ENCODE assay signal across 8 cellular contexts in genomic region chr13:36820222-36820621, GRCh38. TPM values are rescaled to one million over a fixed set of nuclear protein-coding genes. Genes with fewer than 3 reads are reported as not detected.
A peak's percentile ranks its signal among the peaks of the same experiment; 100 is the strongest.
DNase-seq lines count a peak whose midpoint lies in the region; ATAC-seq and TF ChIP-seq lines count a peak whose summit lies in the region.

No MANE protein-coding gene starts in this region.

- no peak for TF ChIP-seq EP300 in neural cell (conservative IDR thresholded peaks at IDR 0.05; ENCODE audit: poor library complexity, severe bottlenecking)

- H3F3A ChIP-seq in neural cell (ENCODE audit: insufficient read depth, low read length, poor library complexity, severe bottlenecking) = no peaks in the 10 kb centered on the region

- CTCF ChIA-PET in MCF 10A (lab: Yijun Ruan, JAX) = no interaction called here

- no peaks in the 10 kb centered on the region for H3K36me3 ChIP-seq in ES-I3 (ENCODE audit: insufficient read depth, low read length)
- peaks cover 2% of the 10 kb centered on the region; the same call in 1 of the 2 replicates for H3K36me3 ChIP-seq in HUES48 (ENCODE audit: control insufficient read depth, insufficient read depth, low read length)
- peaks cover 7% of the 10 kb centered on the region for H3K36me3 ChIP-seq in neural cell (ENCODE audit: insufficient read depth, low read length)

- H3K4me3 Mint-ChIP-seq in MCF 10A (ENCODE audit: unreplicated experiment) = peak overlapping the region; percentile 94

- no TSS peak for BruUV-seq in MCF 10A (replicated peaks; lab: Mats Ljungman, UMichigan)

- POLR2A ChIA-PET in MCF 10A (lab: Yijun Ruan, JAX) = no interaction called here

- H3K9me3 ChIP-seq in ES-I3 (ENCODE audit: control insufficient read depth, insufficient read depth, low read length) = no peaks in the 10 kb centered on the region
- no peaks in the 10 kb centered on the region for H3K9me3 ChIP-seq in HUES48 (ENCODE audit: control insufficient read depth, insufficient read depth, low read length)
- no peaks in the 10 kb centered on the region for H3K9me3 ChIP-seq in neural cell (ENCODE audit: low read length)

- peaks cover 4% of the 10 kb centered on the region for H3K4me1 ChIP-seq in ES-I3 (ENCODE audit: insufficient read depth, low read length)
- peaks cover 29% of the 10 kb centered on the region for H3K4me1 ChIP-seq in HUES48 (ENCODE audit: control insufficient read depth, insufficient read depth, low read length)

- intact Hi-C loops in MCF 10A (cut with micrococcal nuclease) = loop anchor here (10.0 kb wide), 2 partner anchors 395 to 535 kb away; no protein-coding TSS in a partner anchor

- peak overlapping the region; percentile 72 for H3K4me3 ChIP-seq in HUES48 (ENCODE audit: low read depth, low read length)
- H3K4me3 ChIP-seq in neural cell (ENCODE audit: low read length) = peak overlapping the region; percentile 85

- H3K27ac Mint-ChIP-seq in MCF 10A (ENCODE audit: low read depth, unreplicated experiment) = peak overlapping the region; percentile 79

- H3K9me3 Mint-ChIP-seq in MCF 10A (ENCODE audit: unreplicated experiment) = no peaks in the 10 kb centered on the region

- no peaks in the 10 kb centered on the region for H3K9me2 ChIP-seq in neural cell (ENCODE audit: insufficient read depth, low read length)

- H3K79me2 ChIP-seq in neural cell (replicated peaks; ENCODE audit: insufficient read depth, low read length) = peaks cover 44% of the 10 kb centered on the region

- peak; percentile 37 for ATAC-seq in GM21423 (IDR thresholded peaks at IDR 0.05; ENCODE audit: unreplicated experiment)

- H3K9ac ChIP-seq in ES-I3 (ENCODE audit: low read depth, low read length) (peak overlapping the region; percentile 92; the same call in 1 of the 2 replicates), HUES48 (ENCODE audit: low read depth, low read length) (0 out of 2 replicates have a peak overlapping the region, but pooled peaks have one; percentile 9), neural cell (ENCODE audit: low read length) (peak overlapping the region; percentile 86)

- H3K27ac ChIP-seq in HUES48 (ENCODE audit: low read depth, low read length) (no peak overlapping the region), neural cell (ENCODE audit: low read length) (no peak overlapping the region)

- DNase-seq in MCF 10A (ENCODE audit: unreplicated experiment) = no peak
- DNase-seq in SKM-1 treated with dmso at 0.1 percent for 144 hours (lab: John Stamatoyannopoulos, UW; ENCODE audit: unreplicated experiment) = no peak
- no peak for DNase-seq in activated gamma-delta T cell treated with Interleukin-2 at 50 U/mL for 16 hours
- DNase-seq in NCI-H2196 treated with DMSO at 0.1 percent for 48 hours (lab: John Stamatoyannopoulos, UW; ENCODE audit: unreplicated experiment) = no peak

- H3K4me2 ChIP-seq in neural cell (ENCODE audit: low read length) = peak overlapping the region; percentile 95

- H3K27me3 Mint-ChIP-seq in MCF 10A (ENCODE audit: insufficient read depth, unreplicated experiment) = no peaks in the 10 kb centered on the region

- no peaks in the 10 kb centered on the region for H4K20me1 ChIP-seq in neural cell (ENCODE audit: insufficient read depth)

- H3K27me3 ChIP-seq in HUES48 (ENCODE audit: control insufficient read depth, insufficient read depth, low read length) (no peaks in the 10 kb centered on the region; the same call in 1 of the 2 replicates), neural cell (ENCODE audit: insufficient read depth, low read depth, low read length) (no peaks in the 10 kb centered on the region)

- no peaks in the 10 kb centered on the region for H3K36me3 Mint-ChIP-seq in MCF 10A (ENCODE audit: insufficient read depth, unreplicated experiment)

- TF ChIP-seq RAD21 in neural cell (conservative IDR thresholded peaks at IDR 0.05) = no peak

- H3K4me1 Mint-ChIP-seq in MCF 10A (ENCODE audit: insufficient read depth, unreplicated experiment) = peaks cover 32% of the 10 kb centered on the region

- no peak overlapping the region for H2AFZ ChIP-seq in neural cell (ENCODE audit: low read depth, low read length)

- no peak for TF ChIP-seq CTCF in MCF 10A (IDR thresholded peaks at IDR 0.05; ENCODE audit: unreplicated experiment)
- TF ChIP-seq CTCF in neural cell (IDR thresholded peaks at IDR 0.05; ENCODE audit: poor library complexity, severe bottlenecking) = no peak

TF ChIP-seq in neural cell, 6 proteins besides CTCF, POLR2A, EP300 and RAD21:
- TF ChIP-seq POLR2AphosphoS5 (IDR thresholded peaks at IDR 0.05) (no peak), SMC3 (conservative IDR thresholded peaks at IDR 0.05; ENCODE audit: poor library complexity) (no peak), MXI1 (conservative IDR thresholded peaks at IDR 0.05; ENCODE audit: poor library complexity, severe bottlenecking) (no peak), REST (IDR thresholded peaks at IDR 0.05; ENCODE audit: borderline replicate concordance) (no peak), TAF1 (IDR thresholded peaks at IDR 0.05; ENCODE audit: low read depth) (no peak), EZH2 (IDR thresholded peaks at IDR 0.05; ENCODE audit: borderline replicate concordance, insufficient read depth, low read length, poor library complexity, severe bottlenecking) (no peak)

RNA-seq across cellular contexts. Expression of gene RFXAP, which starts 1.2 kb away (rescaled TPM):
- total RNA-seq in MCF 10A (2022) = 6.1 and 8.1 TPM in 2 replicates
- 11.2 and 14.2 TPM in 2 replicates for polyA plus RNA-seq in neural cell
- polyA minus RNA-seq in neural cell = 10.5 and 13.2 TPM in 2 replicates

Comparison
In these comparisons a context has a peak if more than half of its experiments do, and no peak if none do; other contexts are left out.
1. H3K9ac ChIP-seq: peak in every context shown above with its lines; median percentile 92 in ES-I3; 86 in neural cell; 9 in HUES48.